ENCODE assay signal across 13 cellular contexts in genomic region chr6:116764557-116764960, GRCh38. TPM values are rescaled to one million over a fixed set of nuclear protein-coding genes. Genes with fewer than 3 reads are reported as not detected.
DNase-seq lines count a peak whose midpoint lies in the region; ATAC-seq, FAIRE-seq and TF ChIP-seq lines count a peak whose summit lies in the region.
"Had no signal": no experiment of that assay in that cellular context is flagged by ENCODE, and none has a peak within 500 bp of the region (broad histone marks: within the 10 kb centered on the region; RNA-seq: fewer than 3 reads in every experiment).

No MANE protein-coding gene starts in this region.

- H3K4me1 ChIP-seq in vagina: peaks cover 16% of the 10 kb centered on the region

- H3K36me3 Mint-ChIP-seq in activated naive CD4-positive, alpha-beta T cell treated with anti-CD3 and anti-CD28 coated beads for 36 hours (ENCODE audit: low read depth): no peaks in the 10 kb centered on the region
- H3K36me3 Mint-ChIP-seq in activated naive CD4-positive, alpha-beta T cell treated with anti-CD3 and anti-CD28 coated beads, Interleukin-2, amount 50 U/mL, for 72 hours: peaks cover 8 to 12% of the 10 kb centered on the region in 2 donors
- peaks cover 0 to 12% of the 10 kb centered on the region in 2 donors for H3K36me3 Mint-ChIP-seq in naive B cell
- H3K36me3 Mint-ChIP-seq: natural killer cell had no signal

- peaks cover 40% of the 10 kb centered on the region for H3K27me3 Mint-ChIP-seq in activated naive CD4-positive, alpha-beta T cell treated with anti-CD3 and anti-CD28 coated beads for 36 hours (ENCODE audit: low read depth)
- H3K27me3 Mint-ChIP-seq in naive B cell: peaks cover 41 to 55% (median 43%) of the 10 kb centered on the region in 3 donors

- no peaks in the 10 kb centered on the region for H3K9me3 Mint-ChIP-seq in activated naive CD4-positive, alpha-beta T cell treated with anti-CD3 and anti-CD28 coated beads for 36 hours
- H3K9me3 Mint-ChIP-seq in activated naive CD4-positive, alpha-beta T cell treated with anti-CD3 and anti-CD28 coated beads, Interleukin-2, amount 50 U/mL, for 72 hours: no peaks in the 10 kb centered on the region
- H3K9me3 Mint-ChIP-seq in naive B cell: peaks cover 0 to 1% (median 0%) of the 10 kb centered on the region in 7 donors
- H3K9me3 Mint-ChIP-seq: natural killer cell had no signal

- peak overlapping the region; percentile 52 for H3K4me3 Mint-ChIP-seq in activated naive CD4-positive, alpha-beta T cell treated with anti-CD3 and anti-CD28 coated beads for 36 hours
- peak overlapping the region in 7 of 8 donors; percentile 18 to 80 (median 54) for H3K4me3 Mint-ChIP-seq in naive B cell
- H3K4me3 Mint-ChIP-seq: natural killer cell had no signal

- FAIRE-seq in GM12891 (lab: Jason Lieb, UNC): no peak

- ATAC-seq in activated naive CD4-positive, alpha-beta T cell treated with anti-CD3 and anti-CD28 coated beads, Interleukin-2, amount 50 U/mL, for 72 hours: no peak
- no peak for ATAC-seq in naive B cell (ENCODE audit: low read depth in 2 of 2)

- CTCF ChIA-PET in activated naive CD4-positive, alpha-beta T cell treated with anti-CD3 and anti-CD28 coated beads for 36 hours (lab: Charles Lee): no interaction called here

- intact Hi-C loops in activated naive CD4-positive, alpha-beta T cell treated with anti-CD3 and anti-CD28 coated beads for 36 hours (cut with micrococcal nuclease): no loop called here
- intact Hi-C loops in vagina (cut with DNase I): no loop called here

- H3K4me1 Mint-ChIP-seq in activated naive CD4-positive, alpha-beta T cell treated with anti-CD3 and anti-CD28 coated beads for 36 hours (ENCODE audit: low read depth): peaks cover 10% of the 10 kb centered on the region
- peaks cover 7 to 16% (median 10%) of the 10 kb centered on the region in 3 donors for H3K4me1 Mint-ChIP-seq in naive B cell

- no peak for TF ChIP-seq CTCF in fibroblast of mammary gland (conservative IDR thresholded peaks at IDR 0.05; ENCODE audit: control insufficient read depth, insufficient read depth, low read depth, low read length)
- no peak for TF ChIP-seq CTCF in vagina (IDR thresholded peaks at IDR 0.05)

- peak overlapping the region; percentile 86 for H3K27ac ChIP-seq in vagina
- H3K27ac ChIP-seq: C4-2B had no signal

- no peaks in the 10 kb centered on the region for H3K36me3 ChIP-seq in vagina

- H3K4me3 ChIP-seq in fibroblast of mammary gland (ENCODE audit: control insufficient read depth, low read depth, low read length): peak overlapping the region; percentile 40
- H3K4me3 ChIP-seq in vagina: peak overlapping the region; percentile 64 to 75

- DNase-seq in activated naive CD4-positive, alpha-beta T cell treated with anti-CD3 and anti-CD28 coated beads for 36 hours: no peak
- no peak for DNase-seq in activated naive CD4-positive, alpha-beta T cell treated with anti-CD3 and anti-CD28 coated beads, Interleukin-2, amount 50 U/mL, for 72 hours (ENCODE audit: low spot score in 2 of 2)
- DNase-seq in fibroblast of mammary gland (ENCODE audit: low read depth) (no peak), naive B cell (no peak), vagina (ENCODE audit: extremely low spot score in 2 of 2) (no peak), GM12891 (ENCODE audit: insufficient read length, low spot score) (no peak), GM03348 (ENCODE audit: low spot score) (no peak), retina (no peak)
- DNase-seq: activated CD8-positive, alpha-beta memory T cell treated with anti-CD3 and anti-CD28 coated beads, Interleukin-2, amount 50 U/mL, for 4 hours; GOT3; natural killer cell; NCI-H2107 had no signal

- peaks cover 6% of the 10 kb centered on the region for H3K27me3 ChIP-seq in vagina

- no peak overlapping the region for H3K27ac Mint-ChIP-seq in activated naive CD4-positive, alpha-beta T cell treated with anti-CD3 and anti-CD28 coated beads for 36 hours
- H3K27ac Mint-ChIP-seq in activated naive CD4-positive, alpha-beta T cell treated with anti-CD3 and anti-CD28 coated beads, Interleukin-2, amount 50 U/mL, for 72 hours: no peak overlapping the region
- H3K27ac Mint-ChIP-seq in naive B cell: no peak overlapping the region
- H3K27ac Mint-ChIP-seq: natural killer cell had no signal

- TF ChIP-seq POLR2A in vagina (IDR thresholded peaks at IDR 0.05): no peak
- no peak for TF ChIP-seq POLR2A in GM12891 (IDR thresholded peaks at IDR 0.05; ENCODE audit: low read depth, low read length)

- no peaks in the 10 kb centered on the region for H3K9me3 ChIP-seq in vagina

TF ChIP-seq in GM12891, 5 proteins besides CTCF, POLR2A, EP300 and RAD21:
- TF ChIP-seq POU2F2 (IDR thresholded peaks at IDR 0.05; ENCODE audit: low read depth, low read length): no peak
- TF ChIP-seq POLR2AphosphoS5 (IDR thresholded peaks at IDR 0.05; ENCODE audit: low read depth, low read length): no peak
- no peak for TF ChIP-seq SPI1 (IDR thresholded peaks at IDR 0.05; ENCODE audit: low read depth, low read length)
- TF ChIP-seq TAF1 (IDR thresholded peaks at IDR 0.05; ENCODE audit: low read depth, low read length): no peak
- no peak for TF ChIP-seq PAX5 (IDR thresholded peaks at IDR 0.05; ENCODE audit: insufficient read depth, low read length, severe bottlenecking)

RNA-seq across cellular contexts. Expression of gene FAM162B, which starts 1.0 kb away (rescaled TPM):
- not detected for total RNA-seq in activated naive CD4-positive, alpha-beta T cell treated with anti-CD3 and anti-CD28 coated beads for 36 hours
- total RNA-seq in activated naive CD4-positive, alpha-beta T cell treated with anti-CD3 and anti-CD28 coated beads, Interleukin-2, amount 50 U/mL, for 72 hours: not detected
- polyA plus RNA-seq in naive B cell (ENCODE audit: low read depth in 6 of 6): not detected
- total RNA-seq in vagina: 19.6 TPM
- not detected for polyA plus RNA-seq in GM12891 (2012; ENCODE audit: low read depth, missing spikeins)
- total RNA-seq: natural killer cell had no signal

Comparison
In these comparisons a context has a peak if more than half of its experiments do, and no peak if none do; other contexts are left out.
1. RNA of gene FAM162B, which starts 1.0 kb away (total RNA-seq): 19.6 TPM in vagina (single experiment); not detected in activated naive CD4-positive, alpha-beta T cell treated with anti-CD3 and anti-CD28 coated beads, Interleukin-2, amount 50 U/mL, for 72 hours and not detected in activated naive CD4-positive, alpha-beta T cell treated with anti-CD3 and anti-CD28 coated beads for 36 hours; every median in the first group is over 10 times any median in the second.